8 cellular contexts compared by ENCODE assay signal in the genomic region with DNA sequence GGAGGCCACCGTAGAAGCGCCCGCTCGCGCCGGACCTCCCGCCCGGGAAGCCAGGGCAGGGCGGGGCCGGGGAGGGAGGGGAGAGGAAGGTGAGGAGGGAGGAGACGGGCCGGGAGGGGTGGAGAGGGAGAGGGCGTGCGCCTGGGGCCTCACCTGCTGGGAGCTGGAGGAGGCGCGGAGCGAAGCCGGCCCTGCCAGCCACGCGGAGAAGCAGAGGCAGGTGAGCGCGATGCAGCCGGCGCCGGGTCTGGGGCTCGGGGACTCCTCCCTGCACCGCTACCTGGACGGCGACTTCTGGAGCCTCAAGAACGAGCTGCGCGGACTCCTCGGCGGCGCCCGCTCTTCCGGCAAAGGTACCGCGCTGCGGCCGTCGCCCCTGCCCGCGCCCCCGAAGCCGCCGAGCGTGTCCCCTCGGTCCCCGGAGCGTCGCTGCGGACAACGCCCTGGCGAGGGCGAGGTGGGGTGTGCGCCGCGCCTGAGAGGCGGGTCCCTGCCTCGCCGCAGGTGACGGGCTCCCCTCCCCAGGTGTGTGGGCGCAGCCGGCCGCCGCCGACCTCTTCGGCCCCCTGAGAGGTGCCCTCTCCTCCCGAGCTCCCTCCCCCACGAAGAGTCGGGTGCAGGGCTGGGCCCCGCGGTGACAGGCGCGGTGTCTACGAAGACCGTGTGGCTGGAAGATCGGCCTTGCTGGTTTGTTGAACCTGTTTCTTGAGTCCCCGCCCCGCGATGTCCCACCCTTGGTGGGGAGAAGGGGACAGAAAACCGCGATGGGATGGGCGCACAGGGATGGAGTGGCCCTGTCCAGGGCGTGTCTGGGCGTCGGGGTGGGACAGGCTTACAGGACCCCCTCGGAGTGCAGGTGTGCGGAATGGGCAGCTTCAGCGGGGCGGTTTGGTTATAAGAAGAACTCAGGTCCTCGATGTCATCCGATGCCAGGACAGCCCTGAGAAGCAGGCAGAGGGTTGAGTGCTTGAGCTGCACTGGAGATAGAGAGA. TPM values are rescaled to one million over a fixed set of nuclear protein-coding genes. Genes with fewer than 3 reads are reported as not detected.
DNase-seq lines count a peak whose midpoint lies in the region; ATAC-seq, FAIRE-seq and TF ChIP-seq lines count a peak whose summit lies in the region.

A gene (plus strand): TSS at position 152 of the 992 bp plus-strand sequence. CDS start 35,817 bp downstream, outside the sequence.

- H3K27ac ChIP-seq in naive thymus-derived CD4-positive, alpha-beta T cell (ENCODE audit: low read depth, low read length): no peak within 1 kb of the TSS

- H3K27me3 Mint-ChIP-seq in Caco-2 (ENCODE audit: insufficient read depth, unreplicated experiment): peaks cover 3% of the 10 kb centered on the region
- H3K27me3 Mint-ChIP-seq in chondrocyte (ENCODE audit: low read depth): peaks cover 76% of the 10 kb centered on the region
- H3K27me3 Mint-ChIP-seq in naive thymus-derived CD4-positive, alpha-beta T cell: peaks cover 64 to 94% (median 73%) of the 10 kb centered on the region in 5 donors

- H3K36me3 ChIP-seq in Caco-2 (ENCODE audit: control insufficient read depth, insufficient read depth, low read length): no peaks in the 10 kb centered on the region
- no peaks in the 10 kb centered on the region for H3K36me3 ChIP-seq in naive thymus-derived CD4-positive, alpha-beta T cell (ENCODE audit: control insufficient read depth in 2 of 3, insufficient read depth in 3 of 3, low read length in 3 of 3)

- peak within 1 kb of the TSS; percentile 47 for H3K4me3 ChIP-seq in Caco-2 (ENCODE audit: low read depth, low read length)
- H3K4me3 ChIP-seq in naive thymus-derived CD4-positive, alpha-beta T cell (ENCODE audit: low read length): no peak within 1 kb of the TSS

- peak; percentile 77 to 82 for DNase-seq in Caco-2
- DNase-seq in NCI-H1105 treated with DMSO at 0.1 percent for 48 hours (lab: John Stamatoyannopoulos, UW): peak; percentile 34
- DNase-seq in chondrocyte (ENCODE audit: low spot score): no peak
- DNase-seq in naive thymus-derived CD4-positive, alpha-beta T cell: peak in 1 of 9 donors; percentile 3
- no peak for DNase-seq in RCC 7860 (ENCODE audit: low spot score)
- DNase-seq in stimulated activated naive CD4-positive, alpha-beta T cell treated with Interleukin-2 at 50 U/mL for 16 hours (lab: John Stamatoyannopoulos, UW): no peak
- DNase-seq in GF-D8 (lab: John Stamatoyannopoulos, UW): no peak

- H3K27me3 ChIP-seq in Caco-2 (replicated peaks; ENCODE audit: control insufficient read depth, insufficient read depth, low read length): no peaks in the 10 kb centered on the region; the same call in 1 of the 2 replicates
- peaks cover 5 to 16% of the 10 kb centered on the region in 2 donors for H3K27me3 ChIP-seq in naive thymus-derived CD4-positive, alpha-beta T cell (ENCODE audit: control insufficient read depth in 2 of 2, insufficient read depth in 2 of 2, low read length in 2 of 2)

- ATAC-seq in naive thymus-derived CD4-positive, alpha-beta T cell: peak; percentile 24
- ATAC-seq in GM18907 (IDR thresholded peaks at IDR 0.05; ENCODE audit: unreplicated experiment): no peak

- H3K4me1 Mint-ChIP-seq in Caco-2 (ENCODE audit: low read depth, unreplicated experiment) (peaks cover 17% of the 10 kb centered on the region), chondrocyte (ENCODE audit: low read depth) (peaks cover 16% of the 10 kb centered on the region)
- H3K4me1 Mint-ChIP-seq in naive thymus-derived CD4-positive, alpha-beta T cell: peaks cover 10 to 23% (median 18%) of the 10 kb centered on the region in 7 donors

- POLR2A ChIA-PET in Caco-2 (lab: Charles Lee): interaction anchor here (0.6 kb wide), 1 partner anchor 55 kb away, joined by 3 read pairs; a partner anchor contains a TSS
- POLR2A ChIA-PET in naive thymus-derived CD4-positive, alpha-beta T cell (lab: Charles Lee): no interaction called here

- H3K9me3 ChIP-seq in Caco-2: no peaks in the 10 kb centered on the region
- no peaks in the 10 kb centered on the region for H3K9me3 ChIP-seq in naive thymus-derived CD4-positive, alpha-beta T cell (ENCODE audit: control insufficient read depth in 2 of 3, low read length in 3 of 3)

- peaks cover 29% of the 10 kb centered on the region for H3K4me1 ChIP-seq in Caco-2
- H3K4me1 ChIP-seq in naive thymus-derived CD4-positive, alpha-beta T cell (ENCODE audit: control insufficient read depth in 2 of 2, insufficient read depth in 2 of 2, low read length in 2 of 2): peaks cover 4 to 8% of the 10 kb centered on the region in 2 donors

- TF ChIP-seq CTCF in Caco-2 (IDR thresholded peaks at IDR 0.05; ENCODE audit: insufficient read depth in 1 of 2, low read depth in 1 of 2, low read length in 1 of 2, severe bottlenecking in 1 of 2, unreplicated experiment in 1 of 2): no peak
- no peak for TF ChIP-seq CTCF in chondrocyte (IDR thresholded peaks at IDR 0.05)

- FAIRE-seq in RCC 7860 (lab: Jason Lieb, UNC): no peak

- H3K36me3 Mint-ChIP-seq in Caco-2 (ENCODE audit: insufficient read depth, unreplicated experiment): no peaks in the 10 kb centered on the region
- H3K36me3 Mint-ChIP-seq in chondrocyte (ENCODE audit: low read depth): peaks cover 12% of the 10 kb centered on the region
- H3K36me3 Mint-ChIP-seq in naive thymus-derived CD4-positive, alpha-beta T cell: peaks cover 0 to 14% (median 0%) of the 10 kb centered on the region in 5 donors

- H3K27ac Mint-ChIP-seq in Caco-2 (ENCODE audit: unreplicated experiment) (no peak within 1 kb of the TSS), chondrocyte (ENCODE audit: unreplicated experiment) (no peak within 1 kb of the TSS)
- no peak within 1 kb of the TSS for H3K27ac Mint-ChIP-seq in naive thymus-derived CD4-positive, alpha-beta T cell

- TSS peak; percentile 42 for BruUV-seq in Caco-2 (replicated peaks; lab: Mats Ljungman, UMichigan)

- H3K9me3 Mint-ChIP-seq in Caco-2 (ENCODE audit: unreplicated experiment) (no peaks in the 10 kb centered on the region), chondrocyte (ENCODE audit: low read depth) (peaks cover 7% of the 10 kb centered on the region)
- H3K9me3 Mint-ChIP-seq in naive thymus-derived CD4-positive, alpha-beta T cell: peaks cover 0 to 9% (median 0%) of the 10 kb centered on the region in 11 donors

- CTCF ChIA-PET in Caco-2 (lab: Charles Lee): interaction anchor here (0.9 kb wide), 1 partner anchor 22 kb away, joined by 3 read pairs; no protein-coding TSS in a partner anchor
- CTCF ChIA-PET in naive thymus-derived CD4-positive, alpha-beta T cell (lab: Charles Lee): no interaction called here

- peak within 1 kb of the TSS; percentile 80 for H3K4me3 Mint-ChIP-seq in Caco-2 (ENCODE audit: unreplicated experiment)
- H3K4me3 Mint-ChIP-seq in chondrocyte (ENCODE audit: unreplicated experiment): peak within 1 kb of the TSS; percentile 50
- H3K4me3 Mint-ChIP-seq in naive thymus-derived CD4-positive, alpha-beta T cell: peak within 1 kb of the TSS; percentile 30 to 80 (median 65)

- intact Hi-C loops in Caco-2 (cut with micrococcal nuclease; ENCODE audit: unreplicated experiment): loop anchor here (5.0 kb wide), 1 partner anchor 55 kb away; a partner anchor contains a TSS
- intact Hi-C loops in naive thymus-derived CD4-positive, alpha-beta T cell (cut with micrococcal nuclease): no loop called here

RNA-seq across cellular contexts. Expression of the gene that starts here (rescaled TPM):
- total RNA-seq in Caco-2 (2022) (2.6 and 2.9 TPM in 2 replicates), chondrocyte (not detected in 3 replicates)
- total RNA-seq in naive thymus-derived CD4-positive, alpha-beta T cell: under 1 TPM in 1 of 5 experiments, not detected in 4; 0.29 TPM
- polyA plus RNA-seq in naive thymus-derived CD4-positive, alpha-beta T cell: not detected

Comparison
In these comparisons a context has a peak if more than half of its experiments do, and no peak if none do; other contexts are left out.
1. Peak in ATAC-seq in naive thymus-derived CD4-positive, alpha-beta T cell; RNA of the gene not detected or under 1 TPM.
2. DNase-seq: peak in Caco-2 (2 of 2) and NCI-H1105 treated with DMSO at 0.1 percent for 48 hours (single experiment); none in chondrocyte (single experiment), RCC 7860 (single experiment), stimulated activated naive CD4-positive, alpha-beta T cell treated with Interleukin-2 at 50 U/mL for 16 hours (single experiment) and GF-D8 (single experiment).
3. Peak in every context shown above with its lines, with median percentiles within 50 percentile points of each other: H3K4me3 Mint-ChIP-seq.